Comparison of ENCODE assay signal across 2 cellular contexts in the genomic region with DNA sequence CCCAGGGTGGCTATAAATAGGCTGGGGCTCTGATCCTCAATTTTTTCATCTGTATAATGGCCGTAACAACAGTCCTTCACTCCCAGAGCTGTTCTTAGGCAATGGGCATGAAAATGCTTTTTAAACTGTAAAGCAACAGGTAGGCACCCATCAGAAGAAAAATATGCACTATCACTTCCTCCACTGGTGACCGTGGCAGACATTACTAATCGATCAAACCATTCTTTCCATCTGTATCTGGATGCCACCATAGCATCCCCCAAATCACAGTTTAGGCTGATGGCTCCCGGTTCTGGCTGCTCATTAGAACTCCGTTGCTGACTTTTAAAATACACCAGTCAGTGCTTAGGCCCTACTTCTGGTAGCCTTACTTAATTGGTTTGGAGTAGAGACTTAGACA.
TF ChIP-seq lines count a peak whose summit lies in the region.

No MANE protein-coding gene starts in this region.

TF ChIP-seq in HEK293, 187 proteins besides CTCF, POLR2A, EP300 and RAD21:
- TF ChIP-seq ZNF23 (tag by site-specific recombination; IDR thresholded peaks at IDR 0.05; ENCODE audit: borderline replicate concordance): peak; percentile 88; the same call in 1 of the 2 replicates
- 0 out of 2 replicates have a peak, but pooled peaks have one; percentile 14 for TF ChIP-seq SCRT1 (tag by site-specific recombination; IDR thresholded peaks at IDR 0.05; ENCODE audit: borderline replicate concordance)
- TF ChIP-seq ZBTB17 (tag by site-specific recombination; IDR thresholded peaks at IDR 0.05): peak; percentile 69
- TF ChIP-seq ZNF830 (tag by site-specific recombination; IDR thresholded peaks at IDR 0.05; ENCODE audit: low read depth): no peak
- TF ChIP-seq ZBTB1 (tag by site-specific recombination; IDR thresholded peaks at IDR 0.05): no peak
- TF ChIP-seq SCRT2 (tag by site-specific recombination; IDR thresholded peaks at IDR 0.05): peak; percentile 81
- no peak for TF ChIP-seq KLF16 (tag by site-specific recombination; IDR thresholded peaks at IDR 0.05)
TF ChIP-seq in HEK293: peak in this region for 4.

TF ChIP-seq in K562, 482 proteins besides CTCF, POLR2A, EP300 and RAD21:
- TF ChIP-seq XRCC4 (IDR thresholded peaks at IDR 0.05; ENCODE audit: extremely low read depth, insufficient read depth, insufficient read length): no peak
- TF ChIP-seq ZBTB17 (CRISPR knock-in tag; IDR thresholded peaks at IDR 0.05): peak; percentile 91
- TF ChIP-seq, protein P1, sequence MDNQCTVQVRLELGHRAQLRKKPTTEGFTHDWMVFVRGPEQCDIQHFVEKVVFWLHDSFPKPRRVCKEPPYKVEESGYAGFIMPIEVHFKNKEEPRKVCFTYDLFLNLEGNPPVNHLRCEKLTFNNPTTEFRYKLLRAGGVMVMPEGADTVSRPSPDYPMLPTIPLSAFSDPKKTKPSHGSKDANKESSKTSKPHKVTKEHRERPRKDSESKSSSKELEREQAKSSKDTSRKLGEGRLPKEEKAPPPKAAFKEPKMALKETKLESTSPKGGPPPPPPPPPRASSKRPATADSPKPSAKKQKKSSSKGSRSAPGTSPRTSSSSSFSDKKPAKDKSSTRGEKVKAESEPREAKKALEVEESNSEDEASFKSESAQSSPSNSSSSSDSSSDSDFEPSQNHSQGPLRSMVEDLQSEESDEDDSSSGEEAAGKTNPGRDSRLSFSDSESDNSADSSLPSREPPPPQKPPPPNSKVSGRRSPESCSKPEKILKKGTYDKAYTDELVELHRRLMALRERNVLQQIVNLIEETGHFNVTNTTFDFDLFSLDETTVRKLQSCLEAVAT (IDR thresholded peaks at IDR 0.05): 0 out of 4 replicates have a peak, but pooled peaks of 1 of the 2 experiments have one; percentile 50
